ENCODE assay signal across 18 cellular contexts in the genomic region with DNA sequence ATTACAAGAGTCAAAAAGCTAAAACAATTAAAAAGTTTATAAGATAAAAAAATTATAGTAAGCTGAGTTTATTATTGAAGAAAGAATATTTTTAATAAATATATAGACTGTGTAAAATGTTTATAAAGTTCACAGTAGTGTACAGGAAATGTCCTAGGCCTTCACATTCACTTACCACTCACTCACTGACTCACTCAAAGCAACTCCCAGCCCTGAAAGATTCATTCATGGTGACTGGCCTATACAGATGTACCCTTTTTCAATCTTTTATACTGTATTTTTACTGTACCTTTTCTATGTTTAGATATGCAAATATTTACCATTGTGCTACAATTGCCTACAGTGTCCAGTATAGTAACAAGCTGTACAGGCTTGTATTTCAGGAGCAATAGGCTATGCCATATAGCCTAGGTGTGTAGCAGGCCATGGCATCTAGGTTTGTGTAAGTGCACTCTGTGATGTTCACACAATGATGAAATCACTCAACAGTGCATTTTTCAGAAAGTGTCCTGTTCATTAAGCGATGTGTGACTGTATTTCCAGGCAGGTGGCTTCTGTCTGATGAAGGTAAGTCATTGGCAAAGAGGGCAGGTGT.
DNase-seq lines count a peak whose midpoint lies in the region; ATAC-seq, FAIRE-seq and TF ChIP-seq lines count a peak whose summit lies in the region.
"Had no signal": no experiment of that assay in that cellular context is flagged by ENCODE, and none has a peak within 500 bp of the region (broad histone marks: within the 10 kb centered on the region; RNA-seq: fewer than 3 reads in every experiment).

No MANE protein-coding gene starts in this region.

- no peak for ATAC-seq in HG03354 (IDR thresholded peaks at IDR 0.05; ENCODE audit: poor library complexity, severe bottlenecking, unreplicated experiment)
- ATAC-seq: SK-N-SH treated with all-trans-retinoic acid at 6 μM for 48 hours had no signal

- H3K27me3 ChIP-seq in bronchial epithelial cell (ENCODE audit: control insufficient read depth, insufficient read depth, low read length) = no peaks in the 10 kb centered on the region
- H3K27me3 ChIP-seq: right atrium auricular region had no signal

- H3K36me3 ChIP-seq in bronchial epithelial cell (ENCODE audit: control insufficient read depth, insufficient read depth, low read length) = no peaks in the 10 kb centered on the region
- H3K36me3 ChIP-seq: right atrium auricular region had no signal

- DNase-seq in DMS53 treated with DMSO at 0.1 percent for 48 hours (lab: John Stamatoyannopoulos, UW; ENCODE audit: unreplicated experiment) (peak; percentile 22), M059J (ENCODE audit: low read depth) (peak; percentile 63), bronchial epithelial cell (ENCODE audit: low read depth) (peak; percentile 63), kidney tubule cell (ENCODE audit: low spot score) (peak; percentile 52), dedifferentiated amniotic fluid mesenchymal stem cell (ENCODE audit: extremely low spot score) (no peak), NCI-H2029 treated with DMSO at 0.1 percent for 48 hours (lab: John Stamatoyannopoulos, UW) (no peak), iPS-NIHi7 (ENCODE audit: extremely low spot score) (no peak)
- DNase-seq: activated CD4-positive, alpha-beta T cell treated with anti-CD3 and anti-CD28 coated beads, Interleukin-2, amount 50 U/mL, for 1 hour; activated naive CD8-positive, alpha-beta T cell treated with anti-CD3 and anti-CD28 coated beads for 36 hours; glutamatergic neuron; immature natural killer cell; NCI-H1436; NCI-H524; stimulated activated CD4-positive, alpha-beta T cell treated with anti-CD3 and anti-CD28 coated beads, Interleukin-2, amount 100 ng/mL, for 24 hours had no signal

- no peak for TF ChIP-seq CTCF in bronchial epithelial cell (IDR thresholded peaks at IDR 0.05; ENCODE audit: insufficient read depth, low read length, severe bottlenecking)

- H3K4me3 ChIP-seq in bronchial epithelial cell (ENCODE audit: low read depth, low read length) = no peak overlapping the region
- H3K4me3 ChIP-seq: right atrium auricular region had no signal

- FAIRE-seq in bronchial epithelial cell (lab: Jason Lieb, UNC) = no peak
- FAIRE-seq: G401.6 had no signal

Comparison
In these comparisons a context has a peak if more than half of its experiments do, and no peak if none do; other contexts are left out.
1. DNase-seq: peak in DMS53 treated with DMSO at 0.1 percent for 48 hours (single experiment), M059J (single experiment), bronchial epithelial cell (single experiment) and kidney tubule cell (single experiment); none in dedifferentiated amniotic fluid mesenchymal stem cell (single experiment), NCI-H2029 treated with DMSO at 0.1 percent for 48 hours (single experiment) and iPS-NIHi7 (single experiment).